24 cellular contexts compared by ENCODE assay signal in genomic region chr3:95673215-95673614, GRCh38.
"Had no signal": no experiment of that assay in that cellular context is flagged by ENCODE, and none has a peak within 500 bp of the region (broad histone marks: within the 10 kb centered on the region; RNA-seq: fewer than 3 reads in every experiment).

No MANE protein-coding gene starts in this region.

- H3K27me3 Mint-ChIP-seq: dendritic cell treated with granulocyte-macrophage colony-stimulating factor and Interleukin-4, amounts not matched to agents 40 ng/mL and 50 ng/mL, for 4 days; effector memory CD8-positive, alpha-beta T cell had no signal

- H3K27ac ChIP-seq: colonic mucosa, epithelial cell of prostate, esophagus squamous epithelium, gastrocnemius medialis, heart right ventricle, left lung, lower lobe of right lung had no signal

- H3K36me3 ChIP-seq: colonic mucosa, esophagus squamous epithelium, gastrocnemius medialis, heart right ventricle, left lung, lower lobe of right lung had no signal

- H3K27me3 ChIP-seq: colonic mucosa, esophagus squamous epithelium, gastrocnemius medialis, heart right ventricle, left lung had no signal

- H3K4me1 Mint-ChIP-seq: endodermal cell had no signal

- ATAC-seq: effector memory CD8-positive, alpha-beta T cell; esophagus mucosa; gastrocnemius medialis; heart right ventricle; left cardiac atrium; left lung; left ventricle myocardium superior; mucosa of descending colon had no signal

- H3K27ac Mint-ChIP-seq: dendritic cell treated with granulocyte-macrophage colony-stimulating factor and Interleukin-4, amounts not matched to agents 40 ng/mL and 50 ng/mL, for 4 days; effector memory CD8-positive, alpha-beta T cell; endodermal cell had no signal

- DNase-seq: colonic mucosa; cortex of kidney; effector CD8-positive, alpha-beta T cell; effector memory CD8-positive, alpha-beta T cell; endodermal cell; erythroblast; esophagus squamous epithelium; foreskin fibroblast; foreskin melanocyte; gastrocnemius medialis; glutamatergic neuron; head of caudate nucleus; heart right ventricle; hippocampal formation; left cardiac atrium; left lung; left ventricle myocardium superior; lower lobe of right lung; mesenchymal stem cell; mucosa of descending colon had no signal

- H3K4me1 ChIP-seq: colonic mucosa, esophagus squamous epithelium, gastrocnemius medialis, heart right ventricle, left lung, lower lobe of right lung had no signal

- H3K9me3 ChIP-seq: colonic mucosa, esophagus squamous epithelium, gastrocnemius medialis, left lung, lower lobe of right lung, mucosa of descending colon had no signal

- H3K4me3 Mint-ChIP-seq: dendritic cell treated with granulocyte-macrophage colony-stimulating factor and Interleukin-4, amounts not matched to agents 40 ng/mL and 50 ng/mL, for 4 days; effector memory CD8-positive, alpha-beta T cell; endodermal cell; mesothelial cell of epicardium had no signal

- H3K9me3 Mint-ChIP-seq: endodermal cell had no signal

- H3K4me3 ChIP-seq: colonic mucosa, esophagus squamous epithelium, gastrocnemius medialis, heart right ventricle, left lung, lower lobe of right lung, mucosa of descending colon had no signal
